13 cellular contexts compared by ENCODE assay signal in the genomic region with DNA sequence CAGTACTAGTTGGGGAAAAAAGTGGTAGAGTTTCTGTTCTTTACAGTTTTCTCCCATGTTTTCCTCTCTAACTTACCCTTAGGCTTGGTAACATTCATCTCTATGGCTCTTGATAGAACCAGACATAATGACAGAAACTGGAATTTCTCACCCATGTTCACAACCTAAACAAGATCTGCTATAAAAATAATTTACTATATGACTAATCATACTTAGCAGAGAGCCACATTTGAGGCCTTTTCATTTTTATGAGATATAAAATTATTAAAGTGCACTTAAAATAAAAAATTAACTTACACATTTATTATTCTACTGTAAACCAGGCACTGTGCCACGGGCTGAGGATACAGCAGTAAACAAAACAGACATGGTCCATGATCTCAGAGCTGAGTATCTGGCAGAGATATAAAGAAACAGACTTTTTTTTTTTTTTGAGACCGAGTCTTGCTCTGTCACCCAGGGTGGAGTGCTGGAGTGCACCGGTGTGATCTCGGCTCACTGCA.
A peak's percentile ranks its signal among the peaks of the same experiment; 100 is the strongest.
DNase-seq lines count a peak whose midpoint lies in the region; ATAC-seq and TF ChIP-seq lines count a peak whose summit lies in the region.
"Had no signal": no experiment of that assay in that cellular context is flagged by ENCODE, and none has a peak within 500 bp of the region (broad histone marks: within the 10 kb centered on the region; RNA-seq: fewer than 3 reads in every experiment).

No MANE protein-coding gene starts in this region.

- peak overlapping the region in 4 of 5 experiments; percentile 76 to 92 (median 84) for H3K27ac Mint-ChIP-seq in brain
- H3K27ac Mint-ChIP-seq: progenitor cell of endocrine pancreas had no signal

- peak overlapping the region in 1 of 2 donors; percentile 2 for H3K27ac ChIP-seq in left lung

- TF ChIP-seq CTCF in brain (conservative IDR thresholded peaks at IDR 0.05) = no peak
- TF ChIP-seq CTCF in left lung (IDR thresholded peaks at IDR 0.05) = no peak

- ATAC-seq in left ventricle myocardium superior (peak; percentile 59), Right ventricle myocardium superior (ENCODE audit: poor library complexity) (no peak), left lung (peak; percentile 29), HG03521 (IDR thresholded peaks at IDR 0.05; ENCODE audit: unreplicated experiment) (no peak), HG02870 (IDR thresholded peaks at IDR 0.05; ENCODE audit: unreplicated experiment) (no peak)
- ATAC-seq in activated CD4-positive, CD25-positive, alpha-beta regulatory T cell treated with anti-CD3 and anti-CD28 coated beads, Interleukin-2, amount 50 U/mL, for 24 hours = no peak

- H3K27me3 Mint-ChIP-seq in brain = no peaks in the 10 kb centered on the region
- H3K27me3 Mint-ChIP-seq: progenitor cell of endocrine pancreas had no signal

- intact Hi-C loops in left ventricle myocardium superior (cut with micrococcal nuclease) (loop anchor here (5.0 kb wide), 1 partner anchor 98 kb away; the partner anchor contains the start of gene GAB2), Right ventricle myocardium superior (cut with DNase I) (no loop called here), left lung (cut with DNase I) (no loop called here)

- no peaks in the 10 kb centered on the region for H3K9me3 ChIP-seq in left lung

- H3K27me3 ChIP-seq in left lung = no peaks in the 10 kb centered on the region

- H3K4me1 ChIP-seq in left lung = peaks cover 0 to 57% of the 10 kb centered on the region in 2 donors

- DNase-seq in left ventricle myocardium superior (no peak), Right ventricle myocardium superior (no peak), left lung (no peak), NCI-H82 treated with DMSO at 0.1 percent for 48 hours (lab: John Stamatoyannopoulos, UW; ENCODE audit: unreplicated experiment) (no peak)
- DNase-seq: activated T-cell treated with anti-CD3 and anti-CD28 coated beads, Interleukin-2, amount 50 U/mL, for 1 hour; effector memory CD4-positive, alpha-beta T cell; mesendoderm; stimulated activated CD4-positive, alpha-beta T cell treated with anti-CD3 and anti-CD28 coated beads, Interleukin-1b, Interleukin-23, amount 100 ng/mL, for 48 hours had no signal

- H3K36me3 Mint-ChIP-seq in brain = peaks cover 38% of the 10 kb centered on the region

- H3K4me3 Mint-ChIP-seq in brain = peak overlapping the region in 3 of 5 experiments; percentile 25 to 71 (median 62)

- peaks cover 3 to 18% (median 12%) of the 10 kb centered on the region in 5 experiments for H3K9me3 Mint-ChIP-seq in brain

- H3K4me3 ChIP-seq in left lung = no peak overlapping the region

- peaks cover 46% of the 10 kb centered on the region for H3K4me1 Mint-ChIP-seq in brain

- H3K36me3 ChIP-seq in left lung = peaks cover 0 to 3% of the 10 kb centered on the region in 2 donors

Comparison
In these comparisons a context has a peak if more than half of its experiments do, and no peak if none do; other contexts are left out.
1. ATAC-seq: peak in left ventricle myocardium superior (single experiment) and left lung (single experiment); none in Right ventricle myocardium superior (single experiment), activated CD4-positive, CD25-positive, alpha-beta regulatory T cell treated with anti-CD3 and anti-CD28 coated beads, Interleukin-2, amount 50 U/mL, for 24 hours (0 of 2), HG03521 (single experiment) and HG02870 (single experiment).